In genomic region chr9:113365652-113366051, GRCh38 we compare ENCODE assay signal across 2 cellular contexts. TPM values are rescaled to one million over a fixed set of nuclear protein-coding genes. Genes with fewer than 3 reads are reported as not detected.
"Had no signal": no experiment of that assay in that cellular context is flagged by ENCODE, and none has a peak within 500 bp of the region (broad histone marks: within the 10 kb centered on the region; RNA-seq: fewer than 3 reads in every experiment).

No MANE protein-coding gene starts in this region.

RNA-seq across cellular contexts. Expression of gene BSPRY, which starts 16.3 kb away (rescaled TPM):
- total RNA-seq: dermis microvascular lymphatic vessel endothelial cell, endothelial cell of umbilical vein had no signal
- polyA plus RNA-seq: endothelial cell of umbilical vein had no signal
